In the genomic region with DNA sequence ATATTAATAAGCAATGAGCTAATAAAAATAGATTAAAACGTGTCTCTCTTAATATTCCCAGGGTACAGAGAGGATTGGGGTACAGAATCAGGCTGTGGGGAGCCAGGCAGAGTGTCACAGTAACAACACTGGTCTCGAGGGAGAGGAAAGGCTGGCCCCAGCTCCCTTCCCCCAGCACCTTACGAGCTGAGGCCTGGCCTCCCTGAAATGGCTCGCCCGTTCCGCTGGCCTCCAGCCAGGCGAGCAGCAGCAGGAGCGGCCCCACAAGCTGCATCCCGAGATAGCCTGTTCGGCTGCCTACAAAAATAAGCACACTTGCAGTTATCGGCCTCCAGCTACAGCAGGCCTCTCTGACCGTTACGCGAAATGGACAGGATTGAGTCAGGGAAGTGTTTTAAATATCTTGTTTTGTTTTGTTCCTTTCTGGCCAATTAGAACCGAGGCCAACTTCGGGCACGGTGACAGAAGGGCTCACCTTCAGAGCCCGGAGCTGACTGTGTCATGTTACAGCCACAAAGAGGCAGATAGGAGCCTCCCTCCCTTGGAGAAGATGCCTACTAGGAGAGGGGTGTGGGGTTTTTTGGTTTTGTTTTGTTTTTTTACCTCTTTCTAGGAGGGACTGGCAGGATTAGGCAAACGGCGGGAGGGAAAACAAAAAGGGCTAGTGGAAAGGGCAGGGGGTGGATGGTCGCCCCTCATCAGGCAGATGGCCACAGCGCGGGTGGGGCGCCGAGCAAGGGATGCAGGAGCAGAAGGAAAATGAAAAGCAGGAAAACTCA, we compare ENCODE assay signal across 8 cellular contexts. TPM values are rescaled to one million over a fixed set of nuclear protein-coding genes. Genes with fewer than 3 reads are reported as not detected.
DNase-seq lines count a peak whose midpoint lies in the region; ATAC-seq, FAIRE-seq and TF ChIP-seq lines count a peak whose summit lies in the region.

No MANE protein-coding gene starts in this region.

- no peak overlapping the region for H3K4me3 Mint-ChIP-seq in activated naive CD4-positive, alpha-beta T cell treated with anti-CD3 and anti-CD28 coated beads, Interleukin-2, amount 50 U/mL, for 24 hours
- H3K4me3 Mint-ChIP-seq in activated naive CD4-positive, alpha-beta T cell treated with anti-CD3 and anti-CD28 coated beads for 36 hours: no peak overlapping the region

- H3K27ac Mint-ChIP-seq in activated naive CD4-positive, alpha-beta T cell treated with anti-CD3 and anti-CD28 coated beads, Interleukin-2, amount 50 U/mL, for 24 hours: peak overlapping the region; percentile 42
- H3K27ac Mint-ChIP-seq in activated naive CD4-positive, alpha-beta T cell treated with anti-CD3 and anti-CD28 coated beads for 36 hours: no peak overlapping the region

- H3K4me3 ChIP-seq in pancreas: no peak overlapping the region

- no peak for TF ChIP-seq CTCF in pancreas (IDR thresholded peaks at IDR 0.05)

- CTCF ChIA-PET in activated naive CD4-positive, alpha-beta T cell treated with anti-CD3 and anti-CD28 coated beads for 36 hours (lab: Charles Lee): interaction anchor here (2.3 to 7.3 kb wide), 2 partner anchors 22 to 87 kb away, joined by 6 to 61 read pairs; no protein-coding TSS in a partner anchor

- FAIRE-seq in pancreas (lab: Jason Lieb, UNC): no peak

- no peaks in the 10 kb centered on the region for H3K27me3 ChIP-seq in pancreas

- H3K9me3 Mint-ChIP-seq in activated naive CD4-positive, alpha-beta T cell treated with anti-CD3 and anti-CD28 coated beads, Interleukin-2, amount 50 U/mL, for 24 hours: no peaks in the 10 kb centered on the region
- no peaks in the 10 kb centered on the region for H3K9me3 Mint-ChIP-seq in activated naive CD4-positive, alpha-beta T cell treated with anti-CD3 and anti-CD28 coated beads for 36 hours

- peak overlapping the region; percentile 94 to 99 (median 98) for H3K27ac ChIP-seq in pancreas

- no peaks in the 10 kb centered on the region for H3K9me3 ChIP-seq in pancreas

- H3K4me1 ChIP-seq in pancreas: peaks cover 54 to 64% (median 57%) of the 10 kb centered on the region in 3 donors

- WGBS in pancreas, 2 donors: 20 to 21% methylated on average over 25 of the region's 25 CpGs

- H3K27me3 Mint-ChIP-seq in activated naive CD4-positive, alpha-beta T cell treated with anti-CD3 and anti-CD28 coated beads, Interleukin-2, amount 50 U/mL, for 24 hours: no peaks in the 10 kb centered on the region
- H3K27me3 Mint-ChIP-seq in activated naive CD4-positive, alpha-beta T cell treated with anti-CD3 and anti-CD28 coated beads for 36 hours (ENCODE audit: low read depth): no peaks in the 10 kb centered on the region

- intact Hi-C loops in activated naive CD4-positive, alpha-beta T cell treated with anti-CD3 and anti-CD28 coated beads for 36 hours (cut with micrococcal nuclease): no loop called here
- intact Hi-C loops in left cardiac atrium (cut with DNase I): loop anchor here in 1 of 2 donors (5.0 kb wide), 1 partner anchor 88 kb away; no protein-coding TSS in a partner anchor
- intact Hi-C loops in pancreas (cut with DNase I): no loop called here

- peak; percentile 51 to 65 for ATAC-seq in left cardiac atrium
- ATAC-seq in pancreas: peak; percentile 5 to 23 (median 14)
- no peak for ATAC-seq in HG02870 (IDR thresholded peaks at IDR 0.05; ENCODE audit: unreplicated experiment)
- ATAC-seq in GM19328 (IDR thresholded peaks at IDR 0.05; ENCODE audit: unreplicated experiment): no peak

- DNase-seq in activated naive CD4-positive, alpha-beta T cell treated with anti-CD3 and anti-CD28 coated beads for 36 hours: no peak
- DNase-seq in NCI-H2196 treated with DMSO at 0.1 percent for 48 hours (lab: John Stamatoyannopoulos, UW; ENCODE audit: unreplicated experiment): peak; percentile 90
- DNase-seq in amniotic epithelial cell (ENCODE audit: low read depth): peak; percentile 93
- DNase-seq in left cardiac atrium: peak; percentile 94
- DNase-seq in pancreas: peak; percentile 65 to 90 (median 80)

- no peaks in the 10 kb centered on the region for H3K36me3 ChIP-seq in pancreas

- H3K36me3 Mint-ChIP-seq in activated naive CD4-positive, alpha-beta T cell treated with anti-CD3 and anti-CD28 coated beads, Interleukin-2, amount 50 U/mL, for 24 hours: no peaks in the 10 kb centered on the region
- no peaks in the 10 kb centered on the region for H3K36me3 Mint-ChIP-seq in activated naive CD4-positive, alpha-beta T cell treated with anti-CD3 and anti-CD28 coated beads for 36 hours (ENCODE audit: low read depth)

- H3K4me1 Mint-ChIP-seq in activated naive CD4-positive, alpha-beta T cell treated with anti-CD3 and anti-CD28 coated beads, Interleukin-2, amount 50 U/mL, for 24 hours: peaks cover 59% of the 10 kb centered on the region
- peaks cover 47% of the 10 kb centered on the region for H3K4me1 Mint-ChIP-seq in activated naive CD4-positive, alpha-beta T cell treated with anti-CD3 and anti-CD28 coated beads for 36 hours (ENCODE audit: low read depth)

RNA-seq across cellular contexts. Expression of a gene that starts 4.2 kb away (rescaled TPM):
- 10 to 100 TPM; 30.3 to 33.0 TPM for total RNA-seq in activated naive CD4-positive, alpha-beta T cell treated with anti-CD3 and anti-CD28 coated beads for 36 hours
- total RNA-seq in left cardiac atrium: 10 to 100 TPM; 22.6 to 27.5 TPM
- 10 to 100 TPM; 11.3 to 25.6 (median 18.5) TPM for total RNA-seq in pancreas
- 10 to 100 TPM; 10.8 to 13.9 TPM for polyA plus RNA-seq in pancreas

Comparison
In these comparisons a context has a peak if more than half of its experiments do, and no peak if none do; other contexts are left out.
1. ATAC-seq: peak in left cardiac atrium (2 of 2) and pancreas (4 of 4); none in HG02870 (single experiment) and GM19328 (single experiment).